ENCODE assay signal across 15 cellular contexts in genomic region chr10:16742165-16742960, GRCh38.
DNase-seq lines count a peak whose midpoint lies in the region; ATAC-seq and TF ChIP-seq lines count a peak whose summit lies in the region.
"Had no signal": no experiment of that assay in that cellular context is flagged by ENCODE, and none has a peak within 500 bp of the region (broad histone marks: within the 10 kb centered on the region; RNA-seq: fewer than 3 reads in every experiment).

No MANE protein-coding gene starts in this region.

- H3K4me1 ChIP-seq in psoas muscle (peaks cover 3% of the 10 kb centered on the region), tibial nerve (no peaks in the 10 kb centered on the region)
- H3K4me1 ChIP-seq: BLaER1 had no signal

- no peaks in the 10 kb centered on the region for H3K27me3 ChIP-seq in psoas muscle (ENCODE audit: insufficient read depth in 3 of 3, low read length in 2 of 3)
- no peaks in the 10 kb centered on the region for H3K27me3 ChIP-seq in tibial nerve
- H3K27me3 ChIP-seq: BLaER1 had no signal

- 44 to 57% (median 53%) methylated on average over 8 of the region's 8 CpGs for WGBS in psoas muscle, 3 donors
- 75% methylated on average over 8 of the region's 8 CpGs for WGBS in tibial nerve, 2 donors

- TF ChIP-seq CTCF in psoas muscle (IDR thresholded peaks at IDR 0.05) (no peak), tibial nerve (IDR thresholded peaks at IDR 0.05) (no peak)

- H3K9me3 ChIP-seq in psoas muscle (no peaks in the 10 kb centered on the region), tibial nerve (peaks cover 0 to 21% (median 4%) of the 10 kb centered on the region in 4 donors)

- in situ Hi-C loops in KBM-7 (cut with MboI; ENCODE audit: low pct_unique_long_range_greater_than_20kb, low sequenced_read_pairs) = no loop called here

- H3K36me3 ChIP-seq in psoas muscle (ENCODE audit: insufficient read depth in 1 of 2, low read depth in 1 of 2) = no peaks in the 10 kb centered on the region
- H3K36me3 ChIP-seq in tibial nerve = peaks cover 0 to 77% (median 0%) of the 10 kb centered on the region in 3 donors

- intact Hi-C loops in psoas muscle (cut with DNase I) = no loop called here

- TF ChIP-seq POLR2A in tibial nerve (IDR thresholded peaks at IDR 0.05) = no peak

- peak in 2 of 4 donors; percentile 32 to 96 for ATAC-seq in psoas muscle

- no peak for TF ChIP-seq EP300 in tibial nerve (IDR thresholded peaks at IDR 0.05)

- peak overlapping the region; percentile 2 for H3K27ac ChIP-seq in psoas muscle
- no peak overlapping the region for H3K27ac ChIP-seq in tibial nerve
- H3K27ac ChIP-seq: BLaER1 had no signal

- H3K4me3 ChIP-seq in psoas muscle (no peak overlapping the region), tibial nerve (no peak overlapping the region)
- H3K4me3 ChIP-seq: BLaER1 had no signal

- peak; percentile 52 for DNase-seq in KBM-7
- DNase-seq in NCI-H69 (lab: John Stamatoyannopoulos, UW) = peak; percentile 2
- DNase-seq in dermis microvascular lymphatic vessel endothelial cell (ENCODE audit: low read depth in 2 of 2) = peak; percentile 92 to 94
- DNase-seq in psoas muscle = no peak
- no peak for DNase-seq in tibial nerve (ENCODE audit: low spot score in 2 of 2)
- DNase-seq in NCI-H128 (lab: John Stamatoyannopoulos, UW; ENCODE audit: unreplicated experiment) = no peak
- DNase-seq in activated naive CD4-positive, alpha-beta T cell treated with anti-CD3 and anti-CD28 coated beads, Interleukin-2, amount 50 U/mL, for 16 hours = no peak
- DNase-seq: DMS 273 treated with DMSO at 0.1 percent for 48 hours, Karpas-422, NCI-H1694, NCI-H345, NCI-H526 treated with DMSO at 0.1 percent for 48 hours, RPMI8226, SW 1271 had no signal

Comparison
In these comparisons a context has a peak if more than half of its experiments do, and no peak if none do; other contexts are left out.
1. DNase-seq: peak in KBM-7 (single experiment), NCI-H69 (single experiment) and dermis microvascular lymphatic vessel endothelial cell (2 of 2); none in psoas muscle (0 of 2), tibial nerve (0 of 2), NCI-H128 (single experiment) and activated naive CD4-positive, alpha-beta T cell treated with anti-CD3 and anti-CD28 coated beads, Interleukin-2, amount 50 U/mL, for 16 hours (single experiment).